Comparison of ENCODE assay signal across 1 cellular context in genomic region chrX:155744534-155744933, GRCh38.
TF ChIP-seq lines count a peak whose summit lies in the region.

No MANE protein-coding gene starts in this region.

TF ChIP-seq in K562, 482 proteins besides CTCF, POLR2A, EP300 and RAD21 (continued from another document):
- TF ChIP-seq CBX5 (IDR thresholded peaks at IDR 0.05; ENCODE audit: borderline replicate concordance, low read depth) (no peak), ZNF586 (CRISPR knock-in tag; conservative IDR thresholded peaks at IDR 0.05) (no peak), SREBF1 (IDR thresholded peaks at IDR 0.05; ENCODE audit: borderline replicate concordance, low read depth, low read length) (no peak), NFIX (CRISPR knock-in tag; IDR thresholded peaks at IDR 0.05; ENCODE audit: low read depth) (no peak)
TF ChIP-seq in K562: peak in this region for 0.
